In the genomic region with DNA sequence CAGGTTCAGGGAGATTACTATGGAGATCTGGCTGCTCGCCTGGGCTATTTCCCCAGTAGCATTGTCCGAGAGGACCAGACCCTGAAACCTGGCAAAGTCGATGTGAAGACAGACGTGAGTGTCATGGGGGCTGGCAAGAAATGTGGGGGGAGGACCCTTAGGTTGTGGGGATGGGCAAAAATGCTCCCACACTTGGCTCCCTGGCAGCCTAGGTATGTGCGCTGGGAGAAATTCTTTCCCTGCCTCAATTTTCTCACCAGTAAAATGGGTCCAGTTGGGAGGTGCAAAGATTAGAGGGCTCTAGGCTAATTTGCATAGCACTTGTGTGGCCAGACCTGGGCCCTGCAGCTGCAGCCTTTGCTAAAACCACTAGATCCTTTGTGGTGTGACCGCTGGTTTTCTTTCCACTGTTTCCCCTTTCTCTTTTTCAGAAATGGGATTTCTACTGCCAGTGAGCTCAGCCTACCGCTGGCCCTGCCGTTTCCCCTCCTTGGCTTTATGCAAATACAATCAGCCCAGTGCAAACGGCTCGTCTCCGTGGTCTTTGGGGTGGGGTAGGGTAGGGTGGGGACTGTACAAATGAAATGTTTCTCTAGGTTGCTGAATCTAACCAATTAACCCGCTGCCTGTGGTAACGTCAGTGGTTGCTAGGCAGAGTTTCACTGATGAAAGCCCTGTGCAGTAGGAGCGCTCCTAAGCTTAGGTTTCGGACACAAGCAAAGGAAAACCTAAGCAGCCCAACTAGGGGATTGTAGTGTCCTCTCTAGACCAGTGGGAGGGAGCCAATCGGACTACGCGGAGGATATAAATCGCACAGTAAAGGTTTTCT, we compare ENCODE assay signal across 8 cellular contexts. TPM values are rescaled to one million over a fixed set of nuclear protein-coding genes. Genes with fewer than 3 reads are reported as not detected.
DNase-seq lines count a peak whose midpoint lies in the region; ATAC-seq and TF ChIP-seq lines count a peak whose summit lies in the region.

No MANE protein-coding gene starts in this region.

- H3K27me3 Mint-ChIP-seq in HFFc6 (ENCODE audit: insufficient read depth): peaks cover 3% of the 10 kb centered on the region; the same call in 1 of the 2 replicates

- peak; percentile 97 for DNase-seq in GF-D8 (lab: John Stamatoyannopoulos, UW)
- DNase-seq in HFFc6: peak; percentile 88
- DNase-seq in MV-4-11 (lab: John Stamatoyannopoulos, UW): peak; percentile 100
- peak; percentile 94 for DNase-seq in SK-N-DZ (ENCODE audit: low spot score)
- peak; percentile 84 to 94 for DNase-seq in activated naive CD4-positive, alpha-beta T cell treated with anti-CD3 and anti-CD28 coated beads, Interleukin-2, amount 50 U/mL, for 72 hours (ENCODE audit: low spot score in 2 of 2)
- peak; percentile 96 for DNase-seq in glomerular visceral epithelial cell (ENCODE audit: extremely low spot score)
- DNase-seq in omental fat pad (ENCODE audit: low spot score): peak; percentile 97
- DNase-seq in thoracic aorta (ENCODE audit: low spot score): peak; percentile 87

- peak overlapping the region; percentile 91 for H3K4me3 Mint-ChIP-seq in HFFc6

- H3K9me3 Mint-ChIP-seq in HFFc6: no peaks in the 10 kb centered on the region
- no peaks in the 10 kb centered on the region for H3K9me3 Mint-ChIP-seq in activated naive CD4-positive, alpha-beta T cell treated with anti-CD3 and anti-CD28 coated beads, Interleukin-2, amount 50 U/mL, for 72 hours

- H3K27ac Mint-ChIP-seq in HFFc6: peak overlapping the region; percentile 91
- H3K27ac Mint-ChIP-seq in activated naive CD4-positive, alpha-beta T cell treated with anti-CD3 and anti-CD28 coated beads, Interleukin-2, amount 50 U/mL, for 72 hours: peak overlapping the region; percentile 96 to 98

- peak overlapping the region; percentile 87 to 99 for H3K27ac ChIP-seq in thoracic aorta

- H3K9me3 ChIP-seq in thoracic aorta: no peaks in the 10 kb centered on the region

- peak; percentile 66 to 73 for ATAC-seq in activated naive CD4-positive, alpha-beta T cell treated with anti-CD3 and anti-CD28 coated beads, Interleukin-2, amount 50 U/mL, for 72 hours
- ATAC-seq in omental fat pad (ENCODE audit: low FRiP score): peak; percentile 87
- peak; percentile 89 for ATAC-seq in thoracic aorta (ENCODE audit: insufficient number of reproducible peaks, low FRiP score, low read depth)

- H3K4me3 ChIP-seq in thoracic aorta: peak overlapping the region; percentile 70

- no peaks in the 10 kb centered on the region for H3K27me3 ChIP-seq in thoracic aorta (replicated peaks; ENCODE audit: insufficient read depth)

- TF ChIP-seq CTCF in HFFc6 (IDR thresholded peaks at IDR 0.05) (0 out of 2 replicates have a peak, but pooled peaks have one; percentile 7), omental fat pad (IDR thresholded peaks at IDR 0.05) (no peak), thoracic aorta (IDR thresholded peaks at IDR 0.05) (no peak)

- H3K36me3 ChIP-seq in thoracic aorta: no peaks in the 10 kb centered on the region

- no peaks in the 10 kb centered on the region for H3K36me3 Mint-ChIP-seq in HFFc6 (ENCODE audit: low read depth)
- no peaks in the 10 kb centered on the region for H3K36me3 Mint-ChIP-seq in activated naive CD4-positive, alpha-beta T cell treated with anti-CD3 and anti-CD28 coated beads, Interleukin-2, amount 50 U/mL, for 72 hours

- peaks cover 21% of the 10 kb centered on the region for H3K4me1 Mint-ChIP-seq in HFFc6 (ENCODE audit: low read depth)

- H3K4me1 ChIP-seq in thoracic aorta (ENCODE audit: control insufficient read depth in 1 of 2, low read depth in 2 of 2): peaks cover 13 to 23% of the 10 kb centered on the region in 2 donors

RNA-seq across cellular contexts. Expression of a gene that starts 0.9 kb away (rescaled TPM):
- 10 to 100 TPM; 20.4 to 26.4 (median 22.0) TPM for total RNA-seq in HFFc6 (2021; fragmentation: NEBNext Ultra II Directional; extraction: Animal tissue kit (Norgen Biotek cat#: 25700))
- 12.7 and 14.5 TPM in 2 replicates for polyA plus RNA-seq in SK-N-DZ (2014; cell fraction: cytosol; rRNA removed)
- polyA plus RNA-seq in SK-N-DZ (2014; cell fraction: nucleus; rRNA removed): 11.5 and 12.8 TPM in 2 replicates
- total RNA-seq in activated naive CD4-positive, alpha-beta T cell treated with anti-CD3 and anti-CD28 coated beads, Interleukin-2, amount 50 U/mL, for 72 hours: 10 to 100 TPM; 42.8 to 60.6 TPM
- total RNA-seq in omental fat pad (10 to 100 TPM; 20.0 to 37.0 (median 21.7) TPM), thoracic aorta (10 to 100 TPM; 37.9 to 38.2 TPM)

RNA-seq across cellular contexts. Expression of a gene that starts 1.9 kb away (rescaled TPM):
- not detected for total RNA-seq in HFFc6 (2021; fragmentation: NEBNext Ultra II Directional; extraction: Animal tissue kit (Norgen Biotek cat#: 25700))
- polyA plus RNA-seq in SK-N-DZ (2014; cell fraction: cytosol; rRNA removed): not detected in 2 replicates
- polyA plus RNA-seq in SK-N-DZ (2014; cell fraction: nucleus; rRNA removed): 3.9 TPM in 1 of 2 replicates, not detected in the other
- total RNA-seq in activated naive CD4-positive, alpha-beta T cell treated with anti-CD3 and anti-CD28 coated beads, Interleukin-2, amount 50 U/mL, for 72 hours: not detected
- total RNA-seq in omental fat pad (not detected), thoracic aorta (not detected)

RNA-seq across cellular contexts. Expression of a gene that starts 21.8 kb away (rescaled TPM):
- total RNA-seq in HFFc6 (2021; fragmentation: NEBNext Ultra II Directional; extraction: Animal tissue kit (Norgen Biotek cat#: 25700)): 10 to 100 TPM; 56.0 to 72.0 (median 60.1) TPM
- 60.7 and 81.0 TPM in 2 replicates for polyA plus RNA-seq in SK-N-DZ (2014; cell fraction: cytosol; rRNA removed)
- 85.8 and 106 TPM in 2 replicates for polyA plus RNA-seq in SK-N-DZ (2014; cell fraction: nucleus; rRNA removed)
- total RNA-seq in activated naive CD4-positive, alpha-beta T cell treated with anti-CD3 and anti-CD28 coated beads, Interleukin-2, amount 50 U/mL, for 72 hours: 10 to 100 TPM; 88.3 to 96.7 TPM
- total RNA-seq in omental fat pad: 100 to 1,000 TPM in 2 of 4 donors, 10 to 100 TPM in 2; 91.6 to 107 (median 101) TPM
- 100 to 1,000 TPM; 113 to 127 TPM for total RNA-seq in thoracic aorta

RNA-seq across cellular contexts. Expression of a gene that starts 26.2 kb away (rescaled TPM):
- total RNA-seq in HFFc6 (2021; fragmentation: NEBNext Ultra II Directional; extraction: Animal tissue kit (Norgen Biotek cat#: 25700)): 100 to 1,000 TPM in 4 of 6 experiments, 10 to 100 TPM in 2; 87.8 to 120 (median 104) TPM
- 163 TPM in 2 replicates for polyA plus RNA-seq in SK-N-DZ (2014; cell fraction: cytosol; rRNA removed)
- polyA plus RNA-seq in SK-N-DZ (2014; cell fraction: nucleus; rRNA removed): 165 and 289 TPM in 2 replicates
- total RNA-seq in activated naive CD4-positive, alpha-beta T cell treated with anti-CD3 and anti-CD28 coated beads, Interleukin-2, amount 50 U/mL, for 72 hours: 100 to 1,000 TPM; 197 to 227 TPM
- total RNA-seq in omental fat pad: 10 to 100 TPM; 34.8 to 46.8 (median 41.0) TPM
- 100 to 1,000 TPM in 1 of 2 donors, 10 to 100 TPM in 1; 40.4 to 107 TPM for total RNA-seq in thoracic aorta

RNA-seq across cellular contexts. Expression of a gene that starts 26.9 kb away (rescaled TPM):
- 1 to 10 TPM; 6.7 to 8.5 (median 7.5) TPM for total RNA-seq in HFFc6 (2021; fragmentation: NEBNext Ultra II Directional; extraction: Animal tissue kit (Norgen Biotek cat#: 25700))
- 1.7 and 1.8 TPM in 2 replicates for polyA plus RNA-seq in SK-N-DZ (2014; cell fraction: cytosol; rRNA removed)
- polyA plus RNA-seq in SK-N-DZ (2014; cell fraction: nucleus; rRNA removed): 2.6 and 9.5 TPM in 2 replicates
- 10 to 100 TPM; 21.4 to 23.2 TPM for total RNA-seq in activated naive CD4-positive, alpha-beta T cell treated with anti-CD3 and anti-CD28 coated beads, Interleukin-2, amount 50 U/mL, for 72 hours
- total RNA-seq in omental fat pad (1 to 10 TPM; 3.2 to 3.8 (median 3.5) TPM), thoracic aorta (1 to 10 TPM in 1 of 2 donors, under 1 TPM in 1; 0.68 to 1.1 TPM)

Comparison
In these comparisons a context has a peak if more than half of its experiments do, and no peak if none do; other contexts are left out.
1. Peak in every context shown above with its lines: DNase-seq, ATAC-seq, H3K4me3 ChIP-seq and H3K27ac ChIP-seq.